ENCODE assay signal across 8 cellular contexts in genomic region chr2:219388845-219389156, GRCh38. TPM values are rescaled to one million over a fixed set of nuclear protein-coding genes. Genes with fewer than 3 reads are reported as not detected.
DNase-seq lines count a peak whose midpoint lies in the region; ATAC-seq and TF ChIP-seq lines count a peak whose summit lies in the region.

No MANE protein-coding gene starts in this region.

- peaks cover 15 to 32% (median 23%) of the 10 kb centered on the region in 3 donors for H3K4me1 Mint-ChIP-seq in CD8-positive, alpha-beta memory T cell
- H3K4me1 Mint-ChIP-seq in endodermal cell = no peaks in the 10 kb centered on the region

- DNase-seq in CD8-positive, alpha-beta memory T cell = no peak
- DNase-seq in endodermal cell (no peak), omental fat pad (ENCODE audit: low spot score) (no peak), ureter (ENCODE audit: low spot score) (no peak)
- no peak for DNase-seq in stimulated activated CD4-positive, alpha-beta T cell treated with anti-CD3 and anti-CD28 coated beads, Interleukin-4, amount 100 ng/mL, for 4 hours

- CTCF ChIA-PET in CD8-positive, alpha-beta memory T cell (lab: Charles Lee) = interaction anchor here (0.7 to 1.6 kb wide), 14 partner anchors 9 to 171 kb away, joined by 3 to 12 read pairs (median 4); partner anchors contain the start of gene DNAJB2

- H3K9ac ChIP-seq in OCI-LY3 (ENCODE audit: low read length) (peak overlapping the region; percentile 70), endodermal cell (ENCODE audit: extremely low read depth, low read length, poor library complexity, severe bottlenecking) (no peak overlapping the region)

- ATAC-seq in omental fat pad (ENCODE audit: low FRiP score) (peak; percentile 1), esophagus mucosa (no peak), GM18867 (IDR thresholded peaks at IDR 0.05; ENCODE audit: unreplicated experiment) (no peak)

- no peaks in the 10 kb centered on the region for H3K27me3 ChIP-seq in CD8-positive, alpha-beta memory T cell (ENCODE audit: insufficient read depth, low read length, poor library complexity, severe bottlenecking)
- H3K27me3 ChIP-seq in OCI-LY3 (ENCODE audit: low read depth, low read length) (no peaks in the 10 kb centered on the region), endodermal cell (ENCODE audit: control insufficient read depth, insufficient read depth, low read length, poor library complexity, severe bottlenecking) (no peaks in the 10 kb centered on the region)

- no peaks in the 10 kb centered on the region for H3K9me3 ChIP-seq in CD8-positive, alpha-beta memory T cell (ENCODE audit: low read length)
- H3K9me3 ChIP-seq in OCI-LY3 (ENCODE audit: insufficient read depth, low read length) (no peaks in the 10 kb centered on the region), endodermal cell (ENCODE audit: control insufficient read depth, low read length) (no peaks in the 10 kb centered on the region)

- peak overlapping the region; percentile 63 to 99 (median 76) for H3K4me3 Mint-ChIP-seq in CD8-positive, alpha-beta memory T cell
- peak overlapping the region; percentile 87 for H3K4me3 Mint-ChIP-seq in endodermal cell

- peaks cover 21% of the 10 kb centered on the region for H3K4me1 ChIP-seq in CD8-positive, alpha-beta memory T cell (ENCODE audit: insufficient read depth, low read length)
- H3K4me1 ChIP-seq in OCI-LY3 (ENCODE audit: low read length) = peaks cover 12% of the 10 kb centered on the region
- H3K4me1 ChIP-seq in endodermal cell (ENCODE audit: control insufficient read depth, insufficient read depth, low read length) = peaks cover 4% of the 10 kb centered on the region

- H3K4me2 ChIP-seq in OCI-LY3 (ENCODE audit: low read length) = peak overlapping the region; percentile 97

- 75 to 81% methylated on average over 4 to 6 of the region's 6 CpGs for WGBS in endodermal cell (ENCODE audit: insufficient coverage in 1 of 2, insufficient read length in 1 of 2), 2 experiments

- no peaks in the 10 kb centered on the region for H3K27me3 Mint-ChIP-seq in CD8-positive, alpha-beta memory T cell
- peaks cover 5% of the 10 kb centered on the region for H3K27me3 Mint-ChIP-seq in endodermal cell (ENCODE audit: insufficient read depth)

- H4K20me1 ChIP-seq in OCI-LY3 (ENCODE audit: insufficient read depth, low read length) = no peaks in the 10 kb centered on the region

- peak overlapping the region; percentile 61 for H3K4me3 ChIP-seq in CD8-positive, alpha-beta memory T cell (ENCODE audit: low read length)
- H3K4me3 ChIP-seq in OCI-LY3 (ENCODE audit: low read length) (peak overlapping the region; percentile 78), endodermal cell (ENCODE audit: low read length) (peak overlapping the region; percentile 73)

- no peak for TF ChIP-seq CTCF in OCI-LY3 (IDR thresholded peaks at IDR 0.05; ENCODE audit: low read depth, low read length)
- no peak for TF ChIP-seq CTCF in endodermal cell (conservative IDR thresholded peaks at IDR 0.05)
- no peak for TF ChIP-seq CTCF in omental fat pad (IDR thresholded peaks at IDR 0.05)

- peak overlapping the region; percentile 81 to 96 (median 88) for H3K27ac Mint-ChIP-seq in CD8-positive, alpha-beta memory T cell
- H3K27ac Mint-ChIP-seq in endodermal cell = peak overlapping the region; percentile 18

- peak overlapping the region; percentile 99 for H2AFZ ChIP-seq in OCI-LY3 (ENCODE audit: low read depth, low read length)

- H3K36me3 ChIP-seq in CD8-positive, alpha-beta memory T cell (ENCODE audit: insufficient read depth, low read length) = peaks cover 19% of the 10 kb centered on the region
- H3K36me3 ChIP-seq in OCI-LY3 (replicated peaks; ENCODE audit: low read depth, low read length) (peaks cover 18% of the 10 kb centered on the region), endodermal cell (ENCODE audit: control insufficient read depth, insufficient read depth, low read length) (peaks cover 18% of the 10 kb centered on the region)

- H3K27ac ChIP-seq in CD8-positive, alpha-beta memory T cell (ENCODE audit: low read depth, low read length) = peak overlapping the region; percentile 34
- H3K27ac ChIP-seq in OCI-LY3 (ENCODE audit: low read length) (peak overlapping the region; percentile 15; the same call in 1 of the 2 replicates), endodermal cell (ENCODE audit: low read depth, low read length) (no peak overlapping the region)

- POLR2A ChIA-PET in CD8-positive, alpha-beta memory T cell (lab: Charles Lee) = interaction anchor here (0.6 to 2.0 kb wide), 2 partner anchors 109 to 212 kb away, joined by 3 to 15 read pairs; partner anchors contain the start of genes CNPPD1 and DNAJB2

- H3K36me3 Mint-ChIP-seq in CD8-positive, alpha-beta memory T cell = peaks cover 3 to 36% (median 5%) of the 10 kb centered on the region in 3 donors
- H3K36me3 Mint-ChIP-seq in endodermal cell (ENCODE audit: low read depth) = peaks cover 21% of the 10 kb centered on the region

- peaks cover 16% of the 10 kb centered on the region for H3K79me2 ChIP-seq in OCI-LY3 (ENCODE audit: low read length)

- no peaks in the 10 kb centered on the region for H3K9me3 Mint-ChIP-seq in CD8-positive, alpha-beta memory T cell
- H3K9me3 Mint-ChIP-seq in endodermal cell = no peaks in the 10 kb centered on the region

RNA-seq across cellular contexts. Expression of gene DNPEP, which starts 1.1 kb away (rescaled TPM):
- 100 to 1,000 TPM; 112 to 116 TPM for total RNA-seq in CD8-positive, alpha-beta memory T cell
- 69.1 TPM for polyA plus RNA-seq in CD8-positive, alpha-beta memory T cell
- total RNA-seq in endodermal cell (10 to 100 TPM; 54.6 to 76.1 TPM), omental fat pad (10 to 100 TPM; 58.4 to 97.4 (median 85.7) TPM), ureter (86.6 TPM), esophagus mucosa (32.3 TPM)
- polyA plus RNA-seq in endodermal cell (2013, experiment 1 of 2) = 48.9 TPM
- 41.6 TPM for polyA plus RNA-seq in endodermal cell (2013, experiment 2 of 2)

RNA-seq across cellular contexts. Expression of gene DES, which starts 29.4 kb away (rescaled TPM):
- total RNA-seq in CD8-positive, alpha-beta memory T cell = not detected
- polyA plus RNA-seq in CD8-positive, alpha-beta memory T cell = not detected
- total RNA-seq in endodermal cell (1 to 10 TPM; 1.1 to 3.5 TPM), omental fat pad (100 to 1,000 TPM in 3 of 4 donors, 10 to 100 TPM in 1; 39.4 to 292 (median 182) TPM), ureter (1,211 TPM), esophagus mucosa (29.3 TPM)
- polyA plus RNA-seq in endodermal cell (2013, experiment 1 of 2) = 0.96 TPM
- polyA plus RNA-seq in endodermal cell (2013, experiment 2 of 2) = 0.99 TPM

RNA-seq across cellular contexts. Expression of gene SPEG, which starts 45.8 kb away (rescaled TPM):
- 1 to 10 TPM in 1 of 2 experiments, under 1 TPM in 1; 0.94 to 1.0 TPM for total RNA-seq in CD8-positive, alpha-beta memory T cell
- polyA plus RNA-seq in CD8-positive, alpha-beta memory T cell = 0.48 TPM
- total RNA-seq in endodermal cell (10 to 100 TPM; 23.1 to 29.8 TPM), omental fat pad (10 to 100 TPM; 12.4 to 28.9 (median 17.7) TPM), ureter (76.6 TPM), esophagus mucosa (3.8 TPM)
- polyA plus RNA-seq in endodermal cell (2013, experiment 1 of 2) = 42.6 TPM
- 38.8 TPM for polyA plus RNA-seq in endodermal cell (2013, experiment 2 of 2)

RNA-seq across cellular contexts. Expression of gene RESP18, which starts 56.3 kb away (rescaled TPM):
- not detected for total RNA-seq in CD8-positive, alpha-beta memory T cell
- polyA plus RNA-seq in CD8-positive, alpha-beta memory T cell = not detected
- total RNA-seq in endodermal cell (not detected), omental fat pad (not detected), ureter (not detected), esophagus mucosa (not detected)
- polyA plus RNA-seq in endodermal cell (2013, experiment 1 of 2) = not detected
- not detected for polyA plus RNA-seq in endodermal cell (2013, experiment 2 of 2)
